In genomic region chr11:70871881-70872280, GRCh38 we compare ENCODE assay signal across 15 cellular contexts.
DNase-seq lines count a peak whose midpoint lies in the region; TF ChIP-seq lines count a peak whose summit lies in the region.
"Had no signal": no experiment of that assay in that cellular context is flagged by ENCODE, and none has a peak within 500 bp of the region (broad histone marks: within the 10 kb centered on the region; RNA-seq: fewer than 3 reads in every experiment).

No MANE protein-coding gene starts in this region.

- CTCF ChIA-PET in Calu3 (lab: Charles Lee): no interaction called here

- H3K27me3 Mint-ChIP-seq in Calu3 (ENCODE audit: unreplicated experiment): no peaks in the 10 kb centered on the region

- no peak overlapping the region for H3K27ac Mint-ChIP-seq in Calu3 (ENCODE audit: unreplicated experiment)
- H3K27ac Mint-ChIP-seq: activated T-helper 17 cell treated with anti-CD3 and anti-CD28 coated beads, Interleukin-2, amount 50 U/mL, for 72 hours; mesothelial cell of epicardium had no signal

- intact Hi-C loops in Calu3 (cut with micrococcal nuclease; ENCODE audit: unreplicated experiment): no loop called here

- DNase-seq in NCI-H510A treated with DMSO at 0.1 percent for 48 hours (lab: John Stamatoyannopoulos, UW) (peak; percentile 45), NCI-H510A (lab: John Stamatoyannopoulos, UW) (no peak), NCI-H748 treated with DMSO at 0.1 percent for 48 hours (lab: John Stamatoyannopoulos, UW) (peak; percentile 27), foreskin fibroblast (peak; percentile 9 to 12), ureter (ENCODE audit: low spot score) (peak; percentile 59), Calu3 (no peak), cortex of kidney (lab: John Stamatoyannopoulos, UW) (no peak), HPDE6-E6E7 (ENCODE audit: extremely low spot score) (no peak)
- DNase-seq: activated CD8-positive, alpha-beta memory T cell treated with anti-CD3 and anti-CD28 coated beads for 24 hours; CD8-positive, alpha-beta memory T cell; NCI-H524 treated with DMSO at 0.1 percent for 48 hours; trophoblast cell had no signal

- no peak overlapping the region for H3K4me3 ChIP-seq in foreskin fibroblast (ENCODE audit: low read depth in 1 of 2, low read length in 2 of 2)
- H3K4me3 ChIP-seq: HAP-1 had no signal

- no peaks in the 10 kb centered on the region for H3K9me3 Mint-ChIP-seq in Calu3 (ENCODE audit: low read depth, unreplicated experiment)
- H3K9me3 Mint-ChIP-seq: activated T-helper 17 cell treated with anti-CD3 and anti-CD28 coated beads, Interleukin-2, amount 50 U/mL, for 72 hours; CD8-positive, alpha-beta memory T cell; mesothelial cell of epicardium had no signal

- no peaks in the 10 kb centered on the region for H3K4me1 Mint-ChIP-seq in Calu3 (ENCODE audit: low read depth, unreplicated experiment)
- H3K4me1 Mint-ChIP-seq: CD8-positive, alpha-beta memory T cell; mesothelial cell of epicardium had no signal

- no TSS peak for BruUV-seq in Calu3 (replicated peaks; lab: Mats Ljungman, UMichigan)

- TF ChIP-seq CTCF in foreskin fibroblast (IDR thresholded peaks at IDR 0.05; ENCODE audit: low read depth, low read length) (no peak), Calu3 (IDR thresholded peaks at IDR 0.05; ENCODE audit: unreplicated experiment) (no peak)

- H3K4me3 Mint-ChIP-seq in Calu3 (ENCODE audit: low read depth, unreplicated experiment): no peak overlapping the region
- H3K4me3 Mint-ChIP-seq: activated T-helper 17 cell treated with anti-CD3 and anti-CD28 coated beads, Interleukin-2, amount 50 U/mL, for 72 hours; CD8-positive, alpha-beta memory T cell; mesothelial cell of epicardium had no signal

- H3K36me3 Mint-ChIP-seq in Calu3 (ENCODE audit: insufficient read depth, unreplicated experiment): peaks cover 4% of the 10 kb centered on the region
- H3K36me3 Mint-ChIP-seq: CD8-positive, alpha-beta memory T cell; mesothelial cell of epicardium had no signal

Comparison
In these comparisons a context has a peak if more than half of its experiments do, and no peak if none do; other contexts are left out.
1. DNase-seq: peak in NCI-H510A treated with DMSO at 0.1 percent for 48 hours (single experiment), NCI-H748 treated with DMSO at 0.1 percent for 48 hours (single experiment), foreskin fibroblast (2 of 2) and ureter (single experiment); none in NCI-H510A (single experiment), Calu3 (single experiment), cortex of kidney (single experiment) and HPDE6-E6E7 (single experiment).